ENCODE assay signal across 8 cellular contexts in the genomic region with DNA sequence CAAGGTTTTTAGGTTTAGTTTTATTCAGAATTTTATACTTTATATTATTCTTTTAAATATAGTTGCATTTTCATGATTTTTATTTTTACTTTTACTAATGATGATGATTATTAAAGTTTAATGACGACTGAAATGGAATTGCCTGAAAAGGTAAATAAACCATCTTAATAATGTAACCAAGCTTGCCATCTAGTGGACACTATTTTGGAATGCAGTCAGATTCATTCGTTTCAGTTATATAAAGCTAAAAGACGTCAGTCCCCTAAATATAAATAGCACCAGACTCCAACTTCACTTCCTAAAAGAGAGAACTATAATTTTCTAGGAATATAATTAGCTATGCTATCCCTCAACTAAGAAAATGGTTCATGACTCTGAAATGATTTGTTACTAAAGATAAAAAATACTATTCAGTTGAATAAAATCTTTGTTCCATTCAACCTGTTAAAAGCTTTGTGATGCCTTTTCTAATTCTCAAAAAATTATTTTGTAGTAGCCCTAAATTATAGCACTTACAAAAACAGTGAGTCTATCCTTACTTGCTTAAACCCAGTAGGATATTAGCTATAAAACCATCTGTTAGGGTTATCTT. TPM values are rescaled to one million over a fixed set of nuclear protein-coding genes. Genes with fewer than 3 reads are reported as not detected.
DNase-seq lines count a peak whose midpoint lies in the region; ATAC-seq and TF ChIP-seq lines count a peak whose summit lies in the region.

No MANE protein-coding gene starts in this region.

- peak in 1 of 2 donors; percentile 21 for TF ChIP-seq EP300 in tibial nerve (IDR thresholded peaks at IDR 0.05)

- DNase-seq in A172 (ENCODE audit: low spot score) (peak; percentile 60), NCI-H1694 (lab: John Stamatoyannopoulos, UW) (peak; percentile 35), astrocyte of the hippocampus (ENCODE audit: low read depth, low spot score) (peak; percentile 56), hepatocyte (ENCODE audit: low spot score) (peak; percentile 55), tibial nerve (ENCODE audit: low spot score in 2 of 2) (peak in 1 of 2 donors; percentile 43)

- no peaks in the 10 kb centered on the region for H3K36me3 ChIP-seq in hepatocyte (replicated peaks; ENCODE audit: insufficient read depth, low read depth)
- peaks cover 0 to 18% (median 0%) of the 10 kb centered on the region in 3 donors for H3K36me3 ChIP-seq in tibial nerve

- 10% methylated on average over 3 of the region's 3 CpGs for WGBS in hepatocyte (ENCODE audit: low lambda C conversion rate, missing lambda C conversion rate)
- WGBS in tibial nerve, 2 donors = 1 to 2% methylated on average over 3 of the region's 3 CpGs

- ATAC-seq in HG02588 (IDR thresholded peaks at IDR 0.05; ENCODE audit: unreplicated experiment) (no peak), GM21825 (IDR thresholded peaks at IDR 0.05; ENCODE audit: unreplicated experiment) (no peak)

- H3K79me2 ChIP-seq in hepatocyte = no peaks in the 10 kb centered on the region

- H4K20me1 ChIP-seq in hepatocyte (ENCODE audit: insufficient read depth, poor library complexity, severe bottlenecking) = no peaks in the 10 kb centered on the region

- no peaks in the 10 kb centered on the region for H3K4me1 ChIP-seq in hepatocyte (ENCODE audit: insufficient read depth)
- H3K4me1 ChIP-seq in tibial nerve = peaks cover 0 to 14% (median 2%) of the 10 kb centered on the region in 4 donors

- no peak overlapping the region for H3K4me2 ChIP-seq in hepatocyte

- no peaks in the 10 kb centered on the region for H3K27me3 ChIP-seq in hepatocyte
- H3K27me3 ChIP-seq in tibial nerve = no peaks in the 10 kb centered on the region

- TF ChIP-seq CTCF in GM12875 (IDR thresholded peaks at IDR 0.05; ENCODE audit: borderline replicate concordance, insufficient read depth, low read depth, low read length) (peak; percentile 37), hepatocyte (IDR thresholded peaks at IDR 0.05; ENCODE audit: poor library complexity) (peak; percentile 79), tibial nerve (IDR thresholded peaks at IDR 0.05) (peak; percentile 50 to 65 (median 56))

- no peak overlapping the region for H2AFZ ChIP-seq in hepatocyte

- TF ChIP-seq POLR2A in tibial nerve (IDR thresholded peaks at IDR 0.05) = no peak

- H3K9me3 ChIP-seq in hepatocyte (ENCODE audit: low read depth) (no peaks in the 10 kb centered on the region), tibial nerve (no peaks in the 10 kb centered on the region)

- H3K27ac ChIP-seq in hepatocyte (no peak overlapping the region), tibial nerve (peak overlapping the region in 3 of 4 donors; percentile 24 to 77 (median 34))

- H3K9me2 ChIP-seq in hepatocyte (replicated peaks; ENCODE audit: insufficient read depth) = no peaks in the 10 kb centered on the region

- H3K4me3 ChIP-seq in GM12875 (ENCODE audit: low read depth, low read length) (no peak overlapping the region), hepatocyte (no peak overlapping the region), tibial nerve (no peak overlapping the region)

RNA-seq across cellular contexts. Expression of gene ABITRAM, which starts 19.9 kb away (rescaled TPM):
- total RNA-seq in A172 (2014; rRNA removed; shearing (Covaris generic)) = 13.1 and 15.5 TPM in 2 replicates
- 13.7 and 16.4 TPM in 2 replicates for total RNA-seq in hepatocyte
- polyA plus RNA-seq in hepatocyte = 19.7 and 24.4 TPM in 2 replicates
- total RNA-seq in tibial nerve = 10 to 100 TPM in 1 of 4 donors, 1 to 10 TPM in 3; 8.2 to 14.0 (median 8.5) TPM

RNA-seq across cellular contexts. Expression of gene ELP1, which starts 20.2 kb away (rescaled TPM):
- 37.1 and 40.0 TPM in 2 replicates for total RNA-seq in A172 (2014; rRNA removed; shearing (Covaris generic))
- 49.7 and 68.6 TPM in 2 replicates for total RNA-seq in hepatocyte
- polyA plus RNA-seq in hepatocyte = 20.9 and 34.8 TPM in 2 replicates
- 10 to 100 TPM; 21.6 to 61.4 (median 25.7) TPM for total RNA-seq in tibial nerve

RNA-seq across cellular contexts. Expression of gene CTNNAL1, which starts 59.2 kb away (rescaled TPM):
- 169 and 180 TPM in 2 replicates for total RNA-seq in A172 (2014; rRNA removed; shearing (Covaris generic))
- total RNA-seq in hepatocyte (46.3 and 54.5 TPM in 2 replicates), tibial nerve (100 to 1,000 TPM in 3 of 4 donors, 10 to 100 TPM in 1; 52.8 to 144 (median 118) TPM)
- 57.4 and 64.1 TPM in 2 replicates for polyA plus RNA-seq in hepatocyte
